In genomic region chr6:149450679-149451360, GRCh38 we compare ENCODE assay signal across 9 cellular contexts. TPM values are rescaled to one million over a fixed set of nuclear protein-coding genes. Genes with fewer than 3 reads are reported as not detected.
A peak's percentile ranks its signal among the peaks of the same experiment; 100 is the strongest.
DNase-seq lines count a peak whose midpoint lies in the region; TF ChIP-seq lines count a peak whose summit lies in the region.
"Had no signal": no experiment of that assay in that cellular context is flagged by ENCODE, and none has a peak within 500 bp of the region (broad histone marks: within the 10 kb centered on the region; RNA-seq: fewer than 3 reads in every experiment).

No MANE protein-coding gene starts in this region.

- H3K4me1 ChIP-seq in stomach: peaks cover 36 to 45% (median 43%) of the 10 kb centered on the region in 4 donors

- intact Hi-C loops in stomach (cut with DNase I; ENCODE audit: low total_unique reads): no loop called here

- no peak for TF ChIP-seq CTCF in coronary artery (IDR thresholded peaks at IDR 0.05)
- no peak for TF ChIP-seq CTCF in stomach (IDR thresholded peaks at IDR 0.05)

- H3K27ac ChIP-seq in coronary artery (no peak overlapping the region), stomach (peak overlapping the region in 1 of 5 donors; percentile 65)

- no peaks in the 10 kb centered on the region for H3K9me3 ChIP-seq in stomach

- H3K27me3 ChIP-seq in stomach: peaks cover 0 to 31% (median 15%) of the 10 kb centered on the region in 3 donors

- DNase-seq in NCI-H2227 (lab: John Stamatoyannopoulos, UW; ENCODE audit: unreplicated experiment): peak; percentile 17
- no peak for DNase-seq in NCI-H2227 treated with DMSO at 0.1 percent for 48 hours (lab: John Stamatoyannopoulos, UW)
- no peak for DNase-seq in coronary artery (ENCODE audit: low spot score)
- DNase-seq in medulla oblongata (ENCODE audit: extremely low spot score): peak; percentile 46
- peak; percentile 50 for DNase-seq in stomach
- no peak for DNase-seq in NCI-H2029 treated with DMSO at 0.1 percent for 48 hours (lab: John Stamatoyannopoulos, UW)
- no peak for DNase-seq in stimulated activated CD4-positive, alpha-beta T cell treated with anti-CD3 and anti-CD28 coated beads, Interleukin-15, amount 100 ng/mL, for 24 hours
- no peak for DNase-seq in HCEC 1CT
- DNase-seq: HFFc6 had no signal

- H3K4me3 ChIP-seq in coronary artery (peak overlapping the region; percentile 66), stomach (peak overlapping the region; percentile 47 to 63 (median 53))

- 6 to 17% (median 9%) methylated on average over 31 to 85 of the region's 85 CpGs for WGBS in stomach, 5 donors

- no peak for TF ChIP-seq EP300 in stomach (IDR thresholded peaks at IDR 0.05)

- no peaks in the 10 kb centered on the region for H3K36me3 ChIP-seq in stomach

- TF ChIP-seq POLR2A in stomach (IDR thresholded peaks at IDR 0.05): no peak

RNA-seq across cellular contexts. Expression of gene ZC3H12D, which starts 34.0 kb away (rescaled TPM):
- total RNA-seq in stomach: 1 to 10 TPM in 2 of 5 donors, not detected in 3; 1.1 to 2.2 TPM
- polyA plus RNA-seq in stomach: under 1 TPM; 0.31 to 0.85 (median 0.56) TPM

RNA-seq across cellular contexts. Expression of gene SUMO4, which starts 50.8 kb away (rescaled TPM):
- total RNA-seq in stomach: 1 to 10 TPM in 4 of 5 donors, not detected in 1; 1.2 to 7.7 (median 4.0) TPM
- not detected for polyA plus RNA-seq in stomach

Comparison
In these comparisons a context has a peak if more than half of its experiments do, and no peak if none do; other contexts are left out.
1. DNase-seq: peak in NCI-H2227 (single experiment), medulla oblongata (single experiment) and stomach (single experiment); none in NCI-H2227 treated with DMSO at 0.1 percent for 48 hours (single experiment), coronary artery (single experiment), NCI-H2029 treated with DMSO at 0.1 percent for 48 hours (single experiment), stimulated activated CD4-positive, alpha-beta T cell treated with anti-CD3 and anti-CD28 coated beads, Interleukin-15, amount 100 ng/mL, for 24 hours (single experiment) and HCEC 1CT (single experiment).